Comparison of ENCODE assay signal across 1 cellular context in genomic region chr2:24010477-24011277, GRCh38.
TF ChIP-seq lines count a peak whose summit lies in the region.

No MANE protein-coding gene starts in this region.

TF ChIP-seq in SK-N-SH, 30 proteins besides CTCF, POLR2A, EP300 and RAD21 (continued from another document):
- TF ChIP-seq REST (IDR thresholded peaks at IDR 0.05; ENCODE audit: low read depth, low read length): no peak
- no peak for TF ChIP-seq MEF2A (IDR thresholded peaks at IDR 0.05; ENCODE audit: borderline replicate concordance, low read depth)
- TF ChIP-seq TCF12 (IDR thresholded peaks at IDR 0.05): no peak
- no peak for TF ChIP-seq NFIC (IDR thresholded peaks at IDR 0.05; ENCODE audit: borderline replicate concordance)
- no peak for TF ChIP-seq GABPA (IDR thresholded peaks at IDR 0.05; ENCODE audit: low read depth)
- TF ChIP-seq TAF1 (IDR thresholded peaks at IDR 0.05; ENCODE audit: borderline replicate concordance, low read depth, low read length): no peak
- TF ChIP-seq NRF1 (IDR thresholded peaks at IDR 0.05; ENCODE audit: low read depth, low read length): no peak
- TF ChIP-seq FOXJ3 (CRISPR knock-in tag; IDR thresholded peaks at IDR 0.05): no peak
- TF ChIP-seq EZH2phosphoT487 (IDR thresholded peaks at IDR 0.05; ENCODE audit: borderline replicate concordance, low read depth): no peak
- no peak for TF ChIP-seq MXI1 (IDR thresholded peaks at IDR 0.05; ENCODE audit: low read depth, low read length)
- no peak for TF ChIP-seq SIN3A (IDR thresholded peaks at IDR 0.05; ENCODE audit: borderline replicate concordance, low read depth, low read length)
- no peak for TF ChIP-seq RFX5 (IDR thresholded peaks at IDR 0.05; ENCODE audit: low read length)
- TF ChIP-seq FOSL2 (IDR thresholded peaks at IDR 0.05; ENCODE audit: borderline replicate concordance, low read depth): no peak
- no peak for TF ChIP-seq RXRA (IDR thresholded peaks at IDR 0.05; ENCODE audit: borderline replicate concordance, low read depth)
- TF ChIP-seq USF1 (IDR thresholded peaks at IDR 0.05; ENCODE audit: borderline replicate concordance, low read depth): no peak
- no peak for TF ChIP-seq CHD2 (IDR thresholded peaks at IDR 0.05; ENCODE audit: low read length, partially characterized antibody)
